Comparison of ENCODE assay signal across 8 cellular contexts in the genomic region with DNA sequence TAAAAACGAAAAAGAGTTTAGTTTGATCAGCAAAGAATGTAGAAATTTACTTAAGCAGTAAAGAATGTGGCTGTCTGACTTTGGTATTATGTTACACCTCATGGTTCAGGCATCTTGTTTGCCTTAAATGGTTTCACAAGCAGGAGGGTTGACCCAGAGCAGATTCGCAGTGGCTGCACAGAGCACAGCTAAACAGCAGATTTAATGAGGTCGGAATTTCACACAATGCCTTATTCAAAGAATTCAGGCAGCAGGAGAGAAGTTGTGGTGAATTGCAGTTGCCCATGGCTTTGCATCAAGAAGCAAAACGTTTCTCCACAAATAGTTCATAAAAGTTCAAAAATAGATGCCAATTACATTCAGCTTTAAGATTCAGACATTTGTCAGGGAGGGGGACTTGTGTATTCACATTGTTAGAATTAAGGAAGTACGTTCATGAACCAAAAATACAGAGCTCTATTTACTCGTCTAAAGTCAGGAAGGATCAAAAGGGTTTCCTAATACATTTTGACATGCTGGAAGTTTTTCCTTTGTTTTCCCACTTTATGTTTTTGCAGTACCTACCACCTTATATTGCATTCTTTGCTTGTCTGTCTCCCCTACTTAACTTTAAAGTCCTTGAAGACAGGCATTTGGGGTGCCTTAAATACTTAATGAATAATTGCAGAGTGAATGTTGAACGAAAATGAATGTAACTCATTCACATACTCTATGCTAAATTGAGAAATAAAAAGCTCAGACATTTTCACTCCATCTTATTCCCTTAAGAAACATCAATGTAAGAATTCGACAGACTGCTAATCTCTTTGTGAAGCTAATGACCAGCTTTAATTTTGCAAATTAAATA.
DNase-seq lines count a peak whose midpoint lies in the region; ATAC-seq and TF ChIP-seq lines count a peak whose summit lies in the region.

No MANE protein-coding gene starts in this region.

- no peak overlapping the region for H3K27ac Mint-ChIP-seq in activated CD4-positive, alpha-beta T cell treated with anti-CD3 and anti-CD28 coated beads, Interleukin-2, amount 10 ng/mL, durations not matched to agents 24 days and 14 days

- peaks cover 8% of the 10 kb centered on the region for H3K9me3 ChIP-seq in suprapubic skin

- WGBS in suprapubic skin = 15% methylated on average over 8 of the region's 8 CpGs

- H3K36me3 ChIP-seq in suprapubic skin = no peaks in the 10 kb centered on the region

- TF ChIP-seq EP300 in suprapubic skin (IDR thresholded peaks at IDR 0.05) = no peak

- peak overlapping the region; percentile 50 for H3K27ac ChIP-seq in suprapubic skin

- H3K4me1 ChIP-seq in suprapubic skin = peaks cover 4% of the 10 kb centered on the region

- DNase-seq in HT1080 (ENCODE audit: low read depth) (peak; percentile 71), astrocyte of the cerebellum (ENCODE audit: low read depth) (peak; percentile 99), islet precursor cell (peak; percentile 93), suprapubic skin (ENCODE audit: low spot score in 2 of 2) (no peak), GM19240 (ENCODE audit: insufficient read length, low spot score) (no peak)
- no peak for DNase-seq in activated CD4-positive, alpha-beta T cell treated with anti-CD3 and anti-CD28 coated beads, Interleukin-2, amount 10 ng/mL, durations not matched to agents 24 days and 14 days

- H3K36me3 Mint-ChIP-seq in activated CD4-positive, alpha-beta T cell treated with anti-CD3 and anti-CD28 coated beads, Interleukin-2, amount 10 ng/mL, durations not matched to agents 24 days and 14 days (ENCODE audit: low read depth) = no peaks in the 10 kb centered on the region

- no peak overlapping the region for H3K4me3 Mint-ChIP-seq in activated CD4-positive, alpha-beta T cell treated with anti-CD3 and anti-CD28 coated beads, Interleukin-2, amount 10 ng/mL, durations not matched to agents 24 days and 14 days

- TF ChIP-seq POLR2A in suprapubic skin (IDR thresholded peaks at IDR 0.05) = no peak

- H3K9me3 Mint-ChIP-seq in activated CD4-positive, alpha-beta T cell treated with anti-CD3 and anti-CD28 coated beads, Interleukin-2, amount 10 ng/mL, durations not matched to agents 24 days and 14 days = no peaks in the 10 kb centered on the region

- no peaks in the 10 kb centered on the region for H3K4me1 Mint-ChIP-seq in activated CD4-positive, alpha-beta T cell treated with anti-CD3 and anti-CD28 coated beads, Interleukin-2, amount 10 ng/mL, durations not matched to agents 24 days and 14 days

- H3K27me3 Mint-ChIP-seq in activated CD4-positive, alpha-beta T cell treated with anti-CD3 and anti-CD28 coated beads, Interleukin-2, amount 10 ng/mL, durations not matched to agents 24 days and 14 days = peaks cover 9% of the 10 kb centered on the region

- TF ChIP-seq CTCF in astrocyte of the cerebellum (IDR thresholded peaks at IDR 0.05; ENCODE audit: low read depth, low read length, missing control alignments) (no peak), suprapubic skin (IDR thresholded peaks at IDR 0.05) (no peak)

- in situ Hi-C loops in astrocyte of the cerebellum (cut with HindIII; ENCODE audit: low sequenced_read_pairs) = no loop called here

- H3K27me3 ChIP-seq in suprapubic skin = no peaks in the 10 kb centered on the region

- H3K4me3 ChIP-seq in astrocyte of the cerebellum (ENCODE audit: low read depth, low read length) (no peak overlapping the region), suprapubic skin (no peak overlapping the region)

- no peak for ATAC-seq in HG03432 (IDR thresholded peaks at IDR 0.05; ENCODE audit: unreplicated experiment)
- no peak for ATAC-seq in GM19455 (IDR thresholded peaks at IDR 0.05; ENCODE audit: unreplicated experiment)

- intact Hi-C loops in activated CD4-positive, alpha-beta T cell treated with anti-CD3 and anti-CD28 coated beads, Interleukin-2, amount 10 ng/mL, durations not matched to agents 24 days and 14 days (cut with micrococcal nuclease) = no loop called here

Comparison
In these comparisons a context has a peak if more than half of its experiments do, and no peak if none do; other contexts are left out.
1. DNase-seq: peak in HT1080 (single experiment), astrocyte of the cerebellum (single experiment) and islet precursor cell (single experiment); none in suprapubic skin (0 of 2), GM19240 (single experiment) and activated CD4-positive, alpha-beta T cell treated with anti-CD3 and anti-CD28 coated beads, Interleukin-2, amount 10 ng/mL, durations not matched to agents 24 days and 14 days (single experiment).